In the genomic region with DNA sequence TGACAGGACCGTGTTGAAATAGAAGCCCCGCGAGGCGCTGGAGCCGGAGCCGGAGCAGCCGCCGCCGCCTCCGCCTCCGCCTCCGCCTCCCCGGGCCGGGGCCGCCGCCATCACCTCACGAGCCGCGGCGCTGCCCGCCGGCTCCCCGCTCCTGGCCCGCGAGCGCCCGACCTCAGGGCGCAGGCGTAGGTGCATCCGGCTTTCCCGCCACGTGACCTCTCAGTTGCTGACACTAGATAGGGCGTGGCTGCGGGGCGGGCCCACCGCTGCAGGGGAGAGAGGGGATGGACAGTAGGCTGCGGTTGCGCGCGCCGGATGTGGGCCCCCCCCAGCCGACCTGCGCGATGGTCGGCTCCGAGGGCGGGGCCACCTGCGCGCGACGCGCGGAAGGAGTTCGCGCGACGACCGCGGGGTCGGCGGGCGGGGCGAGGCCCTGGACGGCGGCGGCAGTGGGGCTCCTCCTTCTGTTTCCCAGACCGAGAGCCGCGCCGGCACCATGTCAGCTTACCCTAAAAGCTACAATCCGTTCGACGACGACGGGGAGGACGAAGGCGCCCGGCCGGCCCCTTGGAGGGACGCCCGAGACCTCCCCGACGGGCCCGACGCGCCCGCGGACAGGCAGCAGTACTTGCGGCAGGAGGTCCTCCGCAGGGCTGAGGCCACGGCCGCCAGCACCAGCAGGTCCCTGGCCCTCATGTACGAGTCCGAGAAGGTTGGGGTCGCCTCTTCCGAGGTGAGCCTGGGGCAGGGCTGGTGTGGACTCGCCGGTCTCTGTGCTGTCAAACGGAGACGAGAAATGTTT, we compare ENCODE assay signal across 8 cellular contexts. TPM values are rescaled to one million over a fixed set of nuclear protein-coding genes. Genes with fewer than 3 reads are reported as not detected.
DNase-seq lines count a peak whose midpoint lies in the region; ATAC-seq, FAIRE-seq and TF ChIP-seq lines count a peak whose summit lies in the region.

PI4KA (minus strand) TSS at position 197 of the 802 bp plus-strand sequence; CDS start at position 111, 86 bp downstream.
SNAP29 (plus strand) TSS at position 393 of the 802 bp plus-strand sequence; CDS start at position 497, 104 bp downstream.

- peaks cover 33% of the 10 kb centered on the region for H3K4me1 ChIP-seq in adipocyte (ENCODE audit: control insufficient read depth, insufficient read depth, low read length)
- peaks cover 19% of the 10 kb centered on the region for H3K4me1 ChIP-seq in cardiac muscle cell (ENCODE audit: low read depth)
- peaks cover 3% of the 10 kb centered on the region for H3K4me1 ChIP-seq in parathyroid adenoma
- H3K4me1 ChIP-seq in tibial artery, result peaks cover 0 to 38% (median 23%) of the 10 kb centered on the region in 4 donors

- no peak for TF ChIP-seq CTCF in cardiac muscle cell (IDR thresholded peaks at IDR 0.05; ENCODE audit: low read depth, low read length)
- no peak for TF ChIP-seq CTCF in parathyroid adenoma (IDR thresholded peaks at IDR 0.05)
- peak in 1 of 2 experiments; percentile 29 for TF ChIP-seq CTCF in tibial artery (IDR thresholded peaks at IDR 0.05)

- H3K36me3 ChIP-seq in adipocyte (ENCODE audit: control insufficient read depth, insufficient read depth, low read length, severe bottlenecking), result no peaks in the 10 kb centered on the region
- no peaks in the 10 kb centered on the region for H3K36me3 ChIP-seq in cardiac muscle cell
- no peaks in the 10 kb centered on the region for H3K36me3 ChIP-seq in parathyroid adenoma (ENCODE audit: control insufficient read depth, insufficient read depth, low read length)
- peaks cover 0 to 12% (median 0%) of the 10 kb centered on the region in 3 donors for H3K36me3 ChIP-seq in tibial artery

- H3K9ac ChIP-seq in adipocyte (ENCODE audit: low read length) (peak within 1 kb of the TSS; percentile 93), parathyroid adenoma (no peak within 1 kb of the TSS)

- FAIRE-seq in GM12891 (lab: Jason Lieb, UNC), result peak; percentile 98

- H3K4me3 ChIP-seq in adipocyte (ENCODE audit: low read length) (peak within 1 kb of the TSS; percentile 96), cardiac muscle cell (peak within 1 kb of the TSS; percentile 68), parathyroid adenoma (ENCODE audit: low read depth, low read length) (peak within 1 kb of the TSS; percentile 86), tibial artery (peak within 1 kb of the TSS; percentile 82 to 92)

- peak; percentile 65; the same call in 1 of the 2 replicates for TF ChIP-seq POLR2A in GM12891 (IDR thresholded peaks at IDR 0.05; ENCODE audit: low read depth, low read length)

- ATAC-seq in HG02798 (IDR thresholded peaks at IDR 0.05; ENCODE audit: poor library complexity, unreplicated experiment), result peak; percentile 94

- H3K9me3 ChIP-seq in adipocyte (ENCODE audit: control insufficient read depth, low read length), result no peaks in the 10 kb centered on the region
- no peaks in the 10 kb centered on the region for H3K9me3 ChIP-seq in cardiac muscle cell (ENCODE audit: low read depth)
- no peaks in the 10 kb centered on the region for H3K9me3 ChIP-seq in parathyroid adenoma (ENCODE audit: control insufficient read depth, low read length)
- H3K9me3 ChIP-seq in tibial artery, result no peaks in the 10 kb centered on the region

- intact Hi-C loops in tibial artery (cut with DNase I; ENCODE audit: low total_unique reads), result loop anchor here (2.0 kb wide), 1 partner anchor 58 kb away; the partner anchor contains the start of gene CRKL

- H3K27me3 ChIP-seq in adipocyte (replicated peaks; ENCODE audit: control insufficient read depth, insufficient read depth, low read length) (no peaks in the 10 kb centered on the region), cardiac muscle cell (no peaks in the 10 kb centered on the region), parathyroid adenoma (ENCODE audit: control insufficient read depth, insufficient read depth, low read length) (no peaks in the 10 kb centered on the region), tibial artery (no peaks in the 10 kb centered on the region)

- DNase-seq in GM12891 (ENCODE audit: insufficient read length, low spot score), result peak; percentile 98
- DNase-seq in NCI-H1436 (lab: John Stamatoyannopoulos, UW), result peak; percentile 94
- peak; percentile 95 for DNase-seq in T follicular helper cell (ENCODE audit: low read depth)
- DNase-seq in adipocyte (ENCODE audit: low read depth), result peak; percentile 98
- peak; percentile 99 for DNase-seq in cardiac muscle cell (ENCODE audit: low read depth in 1 of 2, low spot score in 1 of 2)
- DNase-seq in tibial artery, result peak; percentile 99 to 100

- peak within 1 kb of the TSS; percentile 90 for H2AFZ ChIP-seq in parathyroid adenoma

- H3K27ac ChIP-seq in cardiac muscle cell, result peak within 1 kb of the TSS; percentile 84
- peak within 1 kb of the TSS; percentile 70 for H3K27ac ChIP-seq in parathyroid adenoma
- peak within 1 kb of the TSS; percentile 79 to 93 for H3K27ac ChIP-seq in tibial artery

- H3K4me2 ChIP-seq in parathyroid adenoma (ENCODE audit: low read length), result peak within 1 kb of the TSS; percentile 83

- peaks cover 9% of the 10 kb centered on the region for H3K79me2 ChIP-seq in parathyroid adenoma

TF ChIP-seq in GM12891, 5 proteins besides CTCF, POLR2A, EP300 and RAD21:
- peak; percentile 67 for TF ChIP-seq PAX5 (IDR thresholded peaks at IDR 0.05; ENCODE audit: insufficient read depth, low read length, severe bottlenecking)
- peak; percentile 83 for TF ChIP-seq POLR2AphosphoS5 (IDR thresholded peaks at IDR 0.05; ENCODE audit: low read depth, low read length)
- TF ChIP-seq POU2F2 (IDR thresholded peaks at IDR 0.05; ENCODE audit: low read depth, low read length), result peak; percentile 28; the same call in 1 of the 2 replicates
- TF ChIP-seq TAF1 (IDR thresholded peaks at IDR 0.05; ENCODE audit: low read depth, low read length), result peak; percentile 32; the same call in 1 of the 2 replicates
- no peak for TF ChIP-seq SPI1 (IDR thresholded peaks at IDR 0.05; ENCODE audit: low read depth, low read length)

RNA-seq across cellular contexts. Expression of gene PI4KA, which starts in this region (rescaled TPM):
- 36.6 TPM for polyA plus RNA-seq in GM12891 (2012; ENCODE audit: low read depth, missing spikeins)
- total RNA-seq in cardiac muscle cell, result 83.3 and 83.7 TPM in 2 replicates
- polyA plus RNA-seq in cardiac muscle cell, result 85.2 and 95.9 TPM in 2 replicates

RNA-seq across cellular contexts. Expression of gene SNAP29, which starts in this region (rescaled TPM):
- polyA plus RNA-seq in GM12891 (2012; ENCODE audit: low read depth, missing spikeins), result 19.2 TPM
- total RNA-seq in cardiac muscle cell, result 22.0 and 25.2 TPM in 2 replicates
- polyA plus RNA-seq in cardiac muscle cell, result 37.9 and 38.1 TPM in 2 replicates

Comparison
In these comparisons a context has a peak if more than half of its experiments do, and no peak if none do; other contexts are left out.
1. Peak in every context shown above with its lines: DNase-seq, ATAC-seq, H3K4me3 ChIP-seq and H3K27ac ChIP-seq.